Comparison of ENCODE assay signal across 8 cellular contexts in the genomic region with DNA sequence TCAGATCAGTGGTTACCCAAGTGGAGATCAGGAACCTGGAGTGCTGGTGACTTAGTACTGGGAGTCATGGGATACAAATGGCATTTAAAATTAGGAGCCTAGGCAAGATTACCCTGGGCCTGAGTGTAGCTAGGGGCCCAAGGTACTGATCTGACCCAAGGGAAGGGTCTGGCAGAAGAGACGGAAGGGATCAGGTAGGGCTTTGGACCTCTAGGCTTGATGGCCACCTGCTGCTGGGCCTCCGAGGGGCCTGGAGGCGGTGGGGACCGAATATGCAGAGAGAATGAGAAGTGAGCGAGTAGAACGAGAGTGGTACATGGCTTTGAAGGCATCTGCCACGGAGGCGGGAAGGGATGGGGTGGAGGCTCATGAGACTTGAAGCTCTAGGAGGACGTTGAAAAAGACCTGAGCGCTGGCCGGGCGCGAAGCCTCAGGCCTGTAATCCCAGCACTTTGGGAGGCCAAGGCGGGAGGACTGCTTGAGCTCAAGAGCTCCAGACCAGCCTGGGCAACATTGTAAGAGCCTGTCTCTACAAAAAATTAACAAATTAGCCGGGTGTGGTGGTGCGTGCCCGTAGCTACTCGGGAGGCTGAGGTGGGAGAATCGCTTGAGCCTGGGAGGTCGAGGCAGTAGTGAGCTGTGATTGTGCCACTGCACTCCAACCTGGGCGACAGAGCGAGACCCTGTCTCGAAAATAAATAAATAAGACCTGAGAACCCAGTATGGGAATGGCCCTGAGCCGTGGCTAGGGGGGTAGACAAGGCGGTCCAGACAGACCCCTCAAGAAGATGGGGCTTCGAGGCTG. TPM values are rescaled to one million over a fixed set of nuclear protein-coding genes. Genes with fewer than 3 reads are reported as not detected.
A peak's percentile ranks its signal among the peaks of the same experiment; 100 is the strongest.
DNase-seq lines count a peak whose midpoint lies in the region; ATAC-seq and TF ChIP-seq lines count a peak whose summit lies in the region.

No MANE protein-coding gene starts in this region.

- H3K4me3 Mint-ChIP-seq in naive thymus-derived CD4-positive, alpha-beta T cell = peak overlapping the region; percentile 95 to 100 (median 98)

- no peaks in the 10 kb centered on the region for H3K9me3 ChIP-seq in naive thymus-derived CD4-positive, alpha-beta T cell (ENCODE audit: control insufficient read depth in 2 of 3, low read length in 3 of 3)

- intact Hi-C loops in naive thymus-derived CD4-positive, alpha-beta T cell (cut with micrococcal nuclease) = loop anchor here in 1 of 2 donors (1.0 to 5.0 kb wide), 2 partner anchors 13 to 202 kb away; a partner anchor contains a TSS

- H3K4me1 Mint-ChIP-seq in naive thymus-derived CD4-positive, alpha-beta T cell = peaks cover 24 to 41% (median 38%) of the 10 kb centered on the region in 7 donors

- POLR2A ChIA-PET in naive thymus-derived CD4-positive, alpha-beta T cell (lab: Charles Lee) = interaction anchor here (0.7 to 2.9 kb wide), 7 partner anchors 9 to 70 kb away, joined by 4 to 20 read pairs (median 6); a partner anchor contains a TSS

- H3K9me3 Mint-ChIP-seq in naive thymus-derived CD4-positive, alpha-beta T cell = no peaks in the 10 kb centered on the region

- no peak for DNase-seq in AG10803 (ENCODE audit: low read depth)
- no peak for DNase-seq in Jurkat, Clone E6-1 (ENCODE audit: low read depth, low spot score)
- no peak for DNase-seq in choroid plexus epithelial cell (ENCODE audit: low read depth)
- no peak for DNase-seq in naive thymus-derived CD4-positive, alpha-beta T cell
- DNase-seq in NCI-H510A (lab: John Stamatoyannopoulos, UW) = no peak
- DNase-seq in left lobe of liver (ENCODE audit: low spot score) = no peak
- no peak for DNase-seq in nucleus accumbens (lab: John Stamatoyannopoulos, UW)

- no peaks in the 10 kb centered on the region for H3K27me3 ChIP-seq in naive thymus-derived CD4-positive, alpha-beta T cell (ENCODE audit: control insufficient read depth in 2 of 2, insufficient read depth in 2 of 2, low read length in 2 of 2)

- H3K27me3 Mint-ChIP-seq in naive thymus-derived CD4-positive, alpha-beta T cell = peaks cover 0 to 2% (median 0%) of the 10 kb centered on the region in 5 donors

- CTCF ChIA-PET in naive thymus-derived CD4-positive, alpha-beta T cell (lab: Charles Lee) = interaction anchor here (0.6 to 1.3 kb wide), 5 partner anchors 18 to 285 kb away, joined by 4 to 6 read pairs (median 4); no protein-coding TSS in a partner anchor

- peaks cover 0 to 7% (median 3%) of the 10 kb centered on the region in 5 donors for H3K36me3 Mint-ChIP-seq in naive thymus-derived CD4-positive, alpha-beta T cell

- H3K4me3 ChIP-seq in AG10803 (ENCODE audit: low read length) = peak overlapping the region; percentile 88
- peak overlapping the region; percentile 91 for H3K4me3 ChIP-seq in Jurkat, Clone E6-1 (ENCODE audit: low read length)
- peak overlapping the region; percentile 94 for H3K4me3 ChIP-seq in choroid plexus epithelial cell (ENCODE audit: low read depth, low read length)
- H3K4me3 ChIP-seq in naive thymus-derived CD4-positive, alpha-beta T cell (ENCODE audit: low read length) = peak overlapping the region; percentile 99

- H3K36me3 ChIP-seq in naive thymus-derived CD4-positive, alpha-beta T cell (ENCODE audit: control insufficient read depth in 2 of 3, insufficient read depth in 3 of 3, low read length in 3 of 3) = peaks cover 0 to 15% (median 5%) of the 10 kb centered on the region in 3 experiments

- peak overlapping the region; percentile 91 to 99 (median 97) for H3K27ac Mint-ChIP-seq in naive thymus-derived CD4-positive, alpha-beta T cell

- no peak for TF ChIP-seq CTCF in AG10803 (conservative IDR thresholded peaks at IDR 0.05; ENCODE audit: low read length)
- no peak for TF ChIP-seq CTCF in choroid plexus epithelial cell (conservative IDR thresholded peaks at IDR 0.05; ENCODE audit: low read depth, low read length)

- peak overlapping the region; percentile 86 for H3K27ac ChIP-seq in naive thymus-derived CD4-positive, alpha-beta T cell (ENCODE audit: low read depth, low read length)

- H3K4me1 ChIP-seq in naive thymus-derived CD4-positive, alpha-beta T cell (ENCODE audit: control insufficient read depth in 2 of 2, insufficient read depth in 2 of 2, low read length in 2 of 2) = peaks cover 6 to 16% of the 10 kb centered on the region in 2 donors

- ATAC-seq in naive thymus-derived CD4-positive, alpha-beta T cell = no peak
- no peak for ATAC-seq in left lobe of liver
- no peak for ATAC-seq in HG03521 (IDR thresholded peaks at IDR 0.05; ENCODE audit: unreplicated experiment)

RNA-seq across cellular contexts. Expression of a gene that starts 0.6 kb away (rescaled TPM):
- 37.9 TPM for polyA plus RNA-seq in Jurkat, Clone E6-1 (2012; ENCODE audit: insufficient read depth, insufficient read length)
- total RNA-seq in naive thymus-derived CD4-positive, alpha-beta T cell = 10 to 100 TPM; 69.5 to 81.8 (median 74.7) TPM
- 10 to 100 TPM; 27.1 to 46.4 TPM for polyA plus RNA-seq in naive thymus-derived CD4-positive, alpha-beta T cell
- total RNA-seq in left lobe of liver = 18.1 TPM

RNA-seq across cellular contexts. Expression of a gene that starts 23.1 kb away (rescaled TPM):
- polyA plus RNA-seq in Jurkat, Clone E6-1 (2012; ENCODE audit: insufficient read depth, insufficient read length) = 79.9 TPM
- total RNA-seq in naive thymus-derived CD4-positive, alpha-beta T cell = 10 to 100 TPM; 22.1 to 99.8 (median 31.7) TPM
- 10 to 100 TPM; 70.2 to 72.4 TPM for polyA plus RNA-seq in naive thymus-derived CD4-positive, alpha-beta T cell
- total RNA-seq in left lobe of liver = 99.1 TPM

RNA-seq across cellular contexts. Expression of a gene that starts 32.7 kb away (rescaled TPM):
- polyA plus RNA-seq in Jurkat, Clone E6-1 (2012; ENCODE audit: insufficient read depth, insufficient read length) = 5.2 TPM
- under 1 TPM in 4 of 5 experiments, not detected in 1; 0.21 to 0.43 (median 0.27) TPM for total RNA-seq in naive thymus-derived CD4-positive, alpha-beta T cell
- polyA plus RNA-seq in naive thymus-derived CD4-positive, alpha-beta T cell = not detected
- 0.45 TPM for total RNA-seq in left lobe of liver

RNA-seq across cellular contexts. Expression of a gene that starts 35.4 kb away (rescaled TPM):
- 64.2 TPM for polyA plus RNA-seq in Jurkat, Clone E6-1 (2012; ENCODE audit: insufficient read depth, insufficient read length)
- total RNA-seq in naive thymus-derived CD4-positive, alpha-beta T cell = 10 to 100 TPM; 29.0 to 56.0 (median 38.0) TPM
- polyA plus RNA-seq in naive thymus-derived CD4-positive, alpha-beta T cell = 10 to 100 TPM; 51.4 to 75.8 TPM
- 10.0 TPM for total RNA-seq in left lobe of liver
